9 cellular contexts compared by ENCODE assay signal in genomic region chr12:25251749-25252148, GRCh38. TPM values are rescaled to one million over a fixed set of nuclear protein-coding genes. Genes with fewer than 3 reads are reported as not detected.
DNase-seq lines count a peak whose midpoint lies in the region; ATAC-seq, FAIRE-seq and TF ChIP-seq lines count a peak whose summit lies in the region.
"Had no signal": no experiment of that assay in that cellular context is flagged by ENCODE, and none has a peak within 500 bp of the region (broad histone marks: within the 10 kb centered on the region; RNA-seq: fewer than 3 reads in every experiment).

No MANE protein-coding gene starts in this region.

- peaks cover 25% of the 10 kb centered on the region for H3K36me3 Mint-ChIP-seq in Calu3 (ENCODE audit: insufficient read depth, unreplicated experiment)

- H3K27me3 ChIP-seq in esophagus squamous epithelium (no peaks in the 10 kb centered on the region), pancreas (no peaks in the 10 kb centered on the region)

- H3K9me3 ChIP-seq in esophagus squamous epithelium (no peaks in the 10 kb centered on the region), pancreas (no peaks in the 10 kb centered on the region)

- peak overlapping the region; percentile 81 for H3K4me3 Mint-ChIP-seq in Calu3 (ENCODE audit: low read depth, unreplicated experiment)

- TF ChIP-seq CTCF in Calu3 (IDR thresholded peaks at IDR 0.05; ENCODE audit: unreplicated experiment) (no peak), RWPE1 (conservative IDR thresholded peaks at IDR 0.05; ENCODE audit: low read depth) (no peak), esophagus squamous epithelium (IDR thresholded peaks at IDR 0.05) (no peak), pancreas (IDR thresholded peaks at IDR 0.05) (no peak)

- CTCF ChIA-PET in Calu3 (lab: Charles Lee) = no interaction called here
- CTCF ChIA-PET in RWPE1 (lab: Yijun Ruan, JAX) = no interaction called here

- POLR2A ChIA-PET in RWPE1 (lab: Yijun Ruan, JAX; ENCODE audit: low non-redundant PET) = no interaction called here

- intact Hi-C loops in Calu3 (cut with micrococcal nuclease; ENCODE audit: unreplicated experiment) (no loop called here), esophagus squamous epithelium (cut with DNase I) (no loop called here), pancreas (cut with DNase I) (loop anchor here in 1 of 3 donors (5.0 kb wide), 1 partner anchor 81 kb away; no protein-coding TSS in a partner anchor)

- no peak for DNase-seq in Calu3
- DNase-seq in RWPE1 (ENCODE audit: low spot score) = no peak
- no peak for DNase-seq in esophagus squamous epithelium (lab: John Stamatoyannopoulos, UW)
- DNase-seq in pancreas = no peak
- no peak for DNase-seq in NCI-H524 (lab: John Stamatoyannopoulos, UW)
- no peak for DNase-seq in foreskin melanocyte

- no peaks in the 10 kb centered on the region for H3K9me3 Mint-ChIP-seq in Calu3 (ENCODE audit: low read depth, unreplicated experiment)

- FAIRE-seq in pancreas (lab: Jason Lieb, UNC) = no peak

- no peaks in the 10 kb centered on the region for H3K27me3 Mint-ChIP-seq in Calu3 (ENCODE audit: unreplicated experiment)

- TF ChIP-seq POLR2A in esophagus squamous epithelium (IDR thresholded peaks at IDR 0.05) = no peak

- H3K4me1 ChIP-seq in esophagus squamous epithelium (peaks cover 4 to 38% (median 6%) of the 10 kb centered on the region in 3 donors), pancreas (peaks cover 27 to 50% (median 31%) of the 10 kb centered on the region in 3 donors)

- BruUV-seq in Calu3 (replicated peaks; lab: Mats Ljungman, UMichigan) = no TSS peak

- ATAC-seq in pancreas (no peak), HG03108 (IDR thresholded peaks at IDR 0.05; ENCODE audit: unreplicated experiment) (no peak), HG03025 (IDR thresholded peaks at IDR 0.05; ENCODE audit: low FRiP score, unreplicated experiment) (no peak)

- peaks cover 23% of the 10 kb centered on the region for H3K4me1 Mint-ChIP-seq in Calu3 (ENCODE audit: low read depth, unreplicated experiment)

- H3K36me3 ChIP-seq in esophagus squamous epithelium (no peaks in the 10 kb centered on the region), pancreas (no peaks in the 10 kb centered on the region)

- no peak overlapping the region for H3K27ac Mint-ChIP-seq in Calu3 (ENCODE audit: unreplicated experiment)

- WGBS in esophagus squamous epithelium, 2 donors = 57 to 64% methylated on average over 5 of the region's 5 CpGs
- WGBS in pancreas, 2 donors = 46% methylated on average over 5 of the region's 5 CpGs

- H3K27ac ChIP-seq in RWPE1 (peak overlapping the region; percentile 73), esophagus squamous epithelium (peak overlapping the region; percentile 94 to 99 (median 96)), pancreas (peak overlapping the region; percentile 60 to 95 (median 89))

- peak overlapping the region; percentile 73 to 99 (median 94) for H3K4me3 ChIP-seq in esophagus squamous epithelium
- H3K4me3 ChIP-seq in pancreas = peak overlapping the region; percentile 55 to 96 (median 84)

RNA-seq across cellular contexts. Expression of gene KRAS, which starts 1.0 kb away (rescaled TPM):
- 29.5 and 35.2 TPM in 2 replicates for total RNA-seq in Calu3 (2022)
- total RNA-seq in esophagus squamous epithelium = 10 to 100 TPM; 17.4 to 27.5 (median 19.2) TPM
- total RNA-seq in pancreas = 10 to 100 TPM in 2 of 6 donors, 1 to 10 TPM in 4; 7.3 to 17.6 (median 8.9) TPM
- 1 to 10 TPM; 3.1 to 6.4 TPM for polyA plus RNA-seq in pancreas

RNA-seq across cellular contexts. Expression of gene ETFRF1, which starts 56.7 kb away (rescaled TPM):
- total RNA-seq in Calu3 (2022) (8.6 and 10.5 TPM in 2 replicates), esophagus squamous epithelium (10 to 100 TPM; 18.3 to 26.7 (median 25.3) TPM), pancreas (10 to 100 TPM in 3 of 6 donors, 1 to 10 TPM in 3; 8.3 to 14.5 (median 9.8) TPM)
- polyA plus RNA-seq in pancreas = 10 to 100 TPM in 1 of 2 donors, 1 to 10 TPM in 1; 8.5 to 26.1 TPM

RNA-seq across cellular contexts. Expression of gene DNAI7, which starts 56.8 kb away (rescaled TPM):
- total RNA-seq in Calu3 (2022) (0.33 and 0.47 TPM in 2 replicates), esophagus squamous epithelium (not detected), pancreas (1 to 10 TPM in 1 of 6 donors, under 1 TPM in 5; 0.63 to 1.8 (median 0.82) TPM)
- 1 to 10 TPM; 1.1 to 2.0 TPM for polyA plus RNA-seq in pancreas
- total RNA-seq: lung microvascular endothelial cell had no signal
